In genomic region chr9:123282343-123283047, GRCh38 we compare ENCODE assay signal across 12 cellular contexts. TPM values are rescaled to one million over a fixed set of nuclear protein-coding genes. Genes with fewer than 3 reads are reported as not detected.
DNase-seq lines count a peak whose midpoint lies in the region; TF ChIP-seq lines count a peak whose summit lies in the region.
"Had no signal": no experiment of that assay in that cellular context is flagged by ENCODE, and none has a peak within 500 bp of the region (broad histone marks: within the 10 kb centered on the region; RNA-seq: fewer than 3 reads in every experiment).

No MANE protein-coding gene starts in this region.

- H3K27me3 ChIP-seq in transverse colon (no peaks in the 10 kb centered on the region), smooth muscle cell (ENCODE audit: low read depth) (peaks cover 20% of the 10 kb centered on the region)
- H3K27me3 ChIP-seq: Peyer's patch had no signal

- no peak for TF ChIP-seq EP300 in transverse colon (IDR thresholded peaks at IDR 0.05; ENCODE audit: low read depth)

- peak; percentile 19 for DNase-seq in NCI-H1092 treated with DMSO at 0.1 percent for 48 hours (lab: John Stamatoyannopoulos, UW)
- DNase-seq in NCI-H1092 (lab: John Stamatoyannopoulos, UW), result no peak
- peak; percentile 36 for DNase-seq in RPMI7951 (ENCODE audit: low read depth)
- peak; percentile 87 for DNase-seq in cardiac septum (ENCODE audit: low spot score)
- peak; percentile 19 for DNase-seq in transverse colon
- no peak for DNase-seq in NCI-H82 (lab: John Stamatoyannopoulos, UW)
- no peak for DNase-seq in ureter (ENCODE audit: low spot score)
- no peak for DNase-seq in smooth muscle cell (lab: John Stamatoyannopoulos, UW; ENCODE audit: unreplicated experiment)
- DNase-seq: 8988T; activated T-cell treated with anti-CD3 and anti-CD28 coated beads, Interleukin-2, amount 50 U/mL, for 72 hours; WERI-Rb-1 had no signal

- no peaks in the 10 kb centered on the region for H3K9me3 ChIP-seq in transverse colon
- no peaks in the 10 kb centered on the region for H3K9me3 ChIP-seq in smooth muscle cell (replicated peaks; ENCODE audit: low read depth)
- H3K9me3 ChIP-seq: Peyer's patch had no signal

- H3K27ac ChIP-seq in transverse colon (peak overlapping the region in 1 of 4 donors; percentile 15), smooth muscle cell (ENCODE audit: low read depth) (no peak overlapping the region)
- H3K27ac ChIP-seq: Peyer's patch, WERI-Rb-1 had no signal

- in situ Hi-C loops in transverse colon (cut with MboI; ENCODE audit: low pct_ligation_motif_present in 1 of 4, low pct_unique_long_range_greater_than_20kb in 1 of 4, low sequenced_read_pairs in 3 of 4), result no loop called here

- H3K9ac ChIP-seq in smooth muscle cell (ENCODE audit: low read depth), result no peak overlapping the region

- no peaks in the 10 kb centered on the region for H3K79me2 ChIP-seq in smooth muscle cell (ENCODE audit: low read depth)

- H3K4me2 ChIP-seq in smooth muscle cell, result no peak overlapping the region

- no peak overlapping the region for H2AFZ ChIP-seq in smooth muscle cell (ENCODE audit: low read depth)

- H3K36me3 ChIP-seq in transverse colon (no peaks in the 10 kb centered on the region), smooth muscle cell (ENCODE audit: low read depth) (no peaks in the 10 kb centered on the region)
- H3K36me3 ChIP-seq: Peyer's patch, WERI-Rb-1 had no signal

- H3K4me1 ChIP-seq in transverse colon (peaks cover 0 to 7% (median 3%) of the 10 kb centered on the region in 4 donors), smooth muscle cell (ENCODE audit: low read depth) (no peaks in the 10 kb centered on the region)
- H3K4me1 ChIP-seq: Peyer's patch had no signal

- no peaks in the 10 kb centered on the region for H3F3A ChIP-seq in smooth muscle cell (ENCODE audit: low read depth)

- no peak for TF ChIP-seq POLR2A in transverse colon (IDR thresholded peaks at IDR 0.05)

- WGBS in transverse colon (ENCODE audit: low coverage in 1 of 2), 2 donors, result 37 to 47% methylated on average over 4 to 11 of the region's 11 CpGs
- 78% methylated on average over 11 of the region's 11 CpGs for WGBS in smooth muscle cell (ENCODE audit: low lambda C conversion rate)

- intact Hi-C loops in cardiac septum (cut with DNase I) (loop anchor here (2.0 to 5.0 kb wide), 2 partner anchors 16 to 60 kb away; no protein-coding TSS in a partner anchor), transverse colon (cut with DNase I; ENCODE audit: low total_unique reads) (no loop called here)

- no peak for TF ChIP-seq CTCF in transverse colon (IDR thresholded peaks at IDR 0.05)
- TF ChIP-seq CTCF in smooth muscle cell (IDR thresholded peaks at IDR 0.05; ENCODE audit: borderline replicate concordance, insufficient read depth, poor library complexity, severe bottlenecking), result no peak

- no peaks in the 10 kb centered on the region for H4K20me1 ChIP-seq in smooth muscle cell (ENCODE audit: low read depth)

- H3K4me3 ChIP-seq in transverse colon, result no peak overlapping the region
- no peak overlapping the region for H3K4me3 ChIP-seq in smooth muscle cell
- H3K4me3 ChIP-seq: Peyer's patch had no signal

RNA-seq across cellular contexts. Expression of gene STRBP, which starts 14.1 kb away (rescaled TPM):
- total RNA-seq in RPMI7951 (2014; rRNA removed; shearing (Covaris generic)), result 10.6 and 11.0 TPM in 2 replicates
- total RNA-seq in cardiac septum (16.1 TPM), transverse colon (10 to 100 TPM; 19.1 to 50.3 (median 43.2) TPM), ureter (29.8 TPM), smooth muscle cell (7.8 and 11.9 TPM in 2 replicates)
- 6.6 and 7.6 TPM in 2 replicates for polyA plus RNA-seq in smooth muscle cell

Comparison
In these comparisons a context has a peak if more than half of its experiments do, and no peak if none do; other contexts are left out.
1. DNase-seq: peak in NCI-H1092 treated with DMSO at 0.1 percent for 48 hours (single experiment), RPMI7951 (single experiment), cardiac septum (single experiment) and transverse colon (single experiment); none in NCI-H1092 (single experiment), NCI-H82 (single experiment), ureter (single experiment) and smooth muscle cell (single experiment).